ENCODE assay signal across 8 cellular contexts in genomic region chr2:237421542-237422047, GRCh38. TPM values are rescaled to one million over a fixed set of nuclear protein-coding genes. Genes with fewer than 3 reads are reported as not detected.
DNase-seq lines count a peak whose midpoint lies in the region; ATAC-seq and TF ChIP-seq lines count a peak whose summit lies in the region.

No MANE protein-coding gene starts in this region.

- H3K9me2 ChIP-seq in Karpas-422 (replicated peaks; ENCODE audit: insufficient read depth, low read length) = no peaks in the 10 kb centered on the region

- H3K9me3 ChIP-seq in Karpas-422 (ENCODE audit: low read length) (no peaks in the 10 kb centered on the region), SJSA1 (replicated peaks) (no peaks in the 10 kb centered on the region), parathyroid adenoma (ENCODE audit: control insufficient read depth, low read length) (no peaks in the 10 kb centered on the region), thoracic aorta (no peaks in the 10 kb centered on the region)

- no peaks in the 10 kb centered on the region for H3K27me3 ChIP-seq in Karpas-422 (ENCODE audit: low read length)
- no peaks in the 10 kb centered on the region for H3K27me3 ChIP-seq in SJSA1 (replicated peaks)
- H3K27me3 ChIP-seq in parathyroid adenoma (ENCODE audit: control insufficient read depth, insufficient read depth, low read length) = no peaks in the 10 kb centered on the region
- H3K27me3 ChIP-seq in thoracic aorta (replicated peaks; ENCODE audit: insufficient read depth) = no peaks in the 10 kb centered on the region

- H3K4me3 ChIP-seq in Karpas-422 (ENCODE audit: low read length) = no peak overlapping the region
- H3K4me3 ChIP-seq in SJSA1 = no peak overlapping the region
- no peak overlapping the region for H3K4me3 ChIP-seq in parathyroid adenoma (ENCODE audit: low read depth, low read length)
- peak overlapping the region; percentile 66 for H3K4me3 ChIP-seq in thoracic aorta

- no peaks in the 10 kb centered on the region for H3K36me3 ChIP-seq in Karpas-422 (ENCODE audit: insufficient read depth, low read length)
- H3K36me3 ChIP-seq in SJSA1 = no peaks in the 10 kb centered on the region
- no peaks in the 10 kb centered on the region for H3K36me3 ChIP-seq in parathyroid adenoma (ENCODE audit: control insufficient read depth, insufficient read depth, low read length)
- no peaks in the 10 kb centered on the region for H3K36me3 ChIP-seq in thoracic aorta

- peak; percentile 77 for TF ChIP-seq CTCF in parathyroid adenoma (IDR thresholded peaks at IDR 0.05)
- TF ChIP-seq CTCF in thoracic aorta (IDR thresholded peaks at IDR 0.05) = peak; percentile 81

- DNase-seq in DMS53 treated with DMSO at 0.1 percent for 48 hours (lab: John Stamatoyannopoulos, UW; ENCODE audit: unreplicated experiment) = peak; percentile 91
- DNase-seq in Karpas-422 = peak; percentile 84
- peak; percentile 85 for DNase-seq in SJSA1 (ENCODE audit: low read depth in 1 of 2, low spot score in 2 of 2)
- peak; percentile 45 to 75 (median 71) for DNase-seq in activated naive CD4-positive, alpha-beta T cell (lab: John Stamatoyannopoulos, UW)
- peak; percentile 18 to 87 (median 69) for DNase-seq in head of caudate nucleus
- DNase-seq in thoracic aorta (ENCODE audit: low spot score) = no peak

- H3K9ac ChIP-seq in Karpas-422 (ENCODE audit: low read length) (peak overlapping the region; percentile 42; the same call in 1 of the 2 replicates), parathyroid adenoma (no peak overlapping the region)

- H3K4me2 ChIP-seq in Karpas-422 (ENCODE audit: low read depth, low read length, poor library complexity, severe bottlenecking) (peak overlapping the region; percentile 42), parathyroid adenoma (ENCODE audit: low read length) (no peak overlapping the region)

- peaks cover 3% of the 10 kb centered on the region; the same call in 1 of the 2 replicates for H3K4me1 ChIP-seq in Karpas-422 (ENCODE audit: low read length)
- peaks cover 17% of the 10 kb centered on the region for H3K4me1 ChIP-seq in SJSA1 (replicated peaks)
- no peaks in the 10 kb centered on the region for H3K4me1 ChIP-seq in parathyroid adenoma
- H3K4me1 ChIP-seq in thoracic aorta (ENCODE audit: control insufficient read depth in 1 of 2, low read depth in 2 of 2) = peaks cover 11% of the 10 kb centered on the region in 2 donors

- no peak overlapping the region for H3K27ac ChIP-seq in Karpas-422 (ENCODE audit: low read length)
- H3K27ac ChIP-seq in SJSA1 = peak overlapping the region; percentile 67
- no peak overlapping the region for H3K27ac ChIP-seq in parathyroid adenoma
- no peak overlapping the region for H3K27ac ChIP-seq in thoracic aorta

- intact Hi-C loops in head of caudate nucleus (cut with DNase I) = no loop called here

- peak overlapping the region; percentile 77; the same call in 1 of the 2 replicates for H2AFZ ChIP-seq in Karpas-422 (ENCODE audit: low read length)
- H2AFZ ChIP-seq in parathyroid adenoma = peak overlapping the region; percentile 25

- H3K79me2 ChIP-seq in Karpas-422 (ENCODE audit: low read length) (no peaks in the 10 kb centered on the region), parathyroid adenoma (no peaks in the 10 kb centered on the region)

- ATAC-seq in thoracic aorta (ENCODE audit: insufficient number of reproducible peaks, low FRiP score, low read depth) (peak; percentile 41), HG02938 (IDR thresholded peaks at IDR 0.05; ENCODE audit: unreplicated experiment) (no peak)

- no peaks in the 10 kb centered on the region for H4K20me1 ChIP-seq in Karpas-422 (ENCODE audit: insufficient read depth, low read depth, low read length)

RNA-seq across cellular contexts. Expression of gene COL6A3, which starts 7.6 kb away (rescaled TPM):
- total RNA-seq in Karpas-422 (2014; rRNA removed; shearing (Covaris generic); ENCODE audit: low replicate concordance) = 0.07 TPM in 1 of 2 replicates, not detected in the other
- total RNA-seq in SJSA1 (2014; rRNA removed; shearing (Covaris generic)) = 160 and 243 TPM in 2 replicates
- 100 to 1,000 TPM; 118 to 155 TPM for total RNA-seq in thoracic aorta

Comparison
In these comparisons a context has a peak if more than half of its experiments do, and no peak if none do; other contexts are left out.
1. RNA of gene COL6A3, which starts 7.6 kb away (total RNA-seq): 160 to 243 TPM in SJSA1 and 118 to 155 TPM in thoracic aorta; 0.07 TPM in Karpas-422; every median in the first group is over 100 times any median in the second.